ENCODE assay signal across 10 cellular contexts in genomic region chr5:139725073-139725830, GRCh38.
A peak's percentile ranks its signal among the peaks of the same experiment; 100 is the strongest.
DNase-seq lines count a peak whose midpoint lies in the region; ATAC-seq and TF ChIP-seq lines count a peak whose summit lies in the region.
"Had no signal": no experiment of that assay in that cellular context is flagged by ENCODE, and none has a peak within 500 bp of the region (broad histone marks: within the 10 kb centered on the region; RNA-seq: fewer than 3 reads in every experiment).

No MANE protein-coding gene starts in this region.

- H3K4me3 ChIP-seq in lower lobe of right lung (no peak overlapping the region), upper lobe of left lung (no peak overlapping the region)
- H3K4me3 ChIP-seq: ascending aorta, GM12878 had no signal

- no peaks in the 10 kb centered on the region for H3K27me3 ChIP-seq in lower lobe of right lung (ENCODE audit: low read depth)
- no peaks in the 10 kb centered on the region for H3K27me3 ChIP-seq in upper lobe of left lung
- H3K27me3 ChIP-seq: ascending aorta had no signal

- H3K9me3 ChIP-seq in lower lobe of right lung (no peaks in the 10 kb centered on the region), upper lobe of left lung (no peaks in the 10 kb centered on the region)
- H3K9me3 ChIP-seq: ascending aorta had no signal

- intact Hi-C loops in lower lobe of right lung (cut with DNase I): no loop called here

- TF ChIP-seq POLR2A in upper lobe of left lung (IDR thresholded peaks at IDR 0.05): no peak

- H3K27ac ChIP-seq in lower lobe of right lung: no peak overlapping the region
- no peak overlapping the region for H3K27ac ChIP-seq in upper lobe of left lung
- H3K27ac ChIP-seq: ascending aorta had no signal

- TF ChIP-seq CTCF in lower lobe of right lung (IDR thresholded peaks at IDR 0.05) (no peak), upper lobe of left lung (IDR thresholded peaks at IDR 0.05) (no peak)

- DNase-seq in M059J (ENCODE audit: low read depth) (peak; percentile 95), dermis microvascular lymphatic vessel endothelial cell (ENCODE audit: low read depth in 2 of 2) (peak; percentile 34 to 89), lower lobe of right lung (peak; percentile 54), upper lobe of left lung (no peak), HPDE6-E6E7 (ENCODE audit: extremely low spot score) (no peak), NCI-H748 (lab: John Stamatoyannopoulos, UW; ENCODE audit: unreplicated experiment) (no peak), NCI-H82 (lab: John Stamatoyannopoulos, UW) (no peak)

- H3K4me1 ChIP-seq in lower lobe of right lung (no peaks in the 10 kb centered on the region), upper lobe of left lung (no peaks in the 10 kb centered on the region)

- peak in 1 of 4 donors; percentile 51 for TF ChIP-seq EP300 in upper lobe of left lung (IDR thresholded peaks at IDR 0.05)

- H3K36me3 ChIP-seq in lower lobe of right lung (no peaks in the 10 kb centered on the region), upper lobe of left lung (no peaks in the 10 kb centered on the region)
- H3K36me3 ChIP-seq: ascending aorta had no signal

- ATAC-seq in lower lobe of right lung (peak; percentile 64 to 69), upper lobe of left lung (ENCODE audit: low FRiP score in 2 of 2) (peak; percentile 82 to 87), HG03439 (IDR thresholded peaks at IDR 0.05; ENCODE audit: unreplicated experiment) (no peak)
- ATAC-seq: GM12878 had no signal

- 79 to 82% methylated on average over 10 to 13 of the region's 13 CpGs for WGBS in upper lobe of left lung, 2 donors

Comparison
In these comparisons a context has a peak if more than half of its experiments do, and no peak if none do; other contexts are left out.
1. DNase-seq: peak in M059J (single experiment), dermis microvascular lymphatic vessel endothelial cell (2 of 2) and lower lobe of right lung (single experiment); none in upper lobe of left lung (0 of 2), HPDE6-E6E7 (single experiment), NCI-H748 (single experiment) and NCI-H82 (single experiment).